In genomic region chr18:10329116-10329515, GRCh38 we compare ENCODE assay signal across 21 cellular contexts.
DNase-seq lines count a peak whose midpoint lies in the region; ATAC-seq and TF ChIP-seq lines count a peak whose summit lies in the region.
"Had no signal": no experiment of that assay in that cellular context is flagged by ENCODE, and none has a peak within 500 bp of the region (broad histone marks: within the 10 kb centered on the region; RNA-seq: fewer than 3 reads in every experiment).

No MANE protein-coding gene starts in this region.

- ATAC-seq in GM18907 (IDR thresholded peaks at IDR 0.05; ENCODE audit: unreplicated experiment) (no peak), GM21526 (IDR thresholded peaks at IDR 0.05; ENCODE audit: low FRiP score, unreplicated experiment) (no peak)
- ATAC-seq: stimulated activated naive CD8-positive, alpha-beta T cell treated with anti-CD3 and anti-CD28 coated beads, Interleukin-15, amount 100 ng/mL, for 72 hours; T-helper 17 cell had no signal

- TF ChIP-seq CTCF in A673 (conservative IDR thresholded peaks at IDR 0.05; ENCODE audit: low read depth, low read length) (no peak), astrocyte of the spinal cord (IDR thresholded peaks at IDR 0.05; ENCODE audit: low read depth, low read length) (no peak)

- no peaks in the 10 kb centered on the region for H3K4me1 ChIP-seq in A673 (ENCODE audit: insufficient read depth, low read length, poor library complexity, severe bottlenecking)
- H3K4me1 ChIP-seq: tibial nerve had no signal

- no peaks in the 10 kb centered on the region for H3K9me3 ChIP-seq in A673 (ENCODE audit: low read depth, low read length, poor library complexity, severe bottlenecking)
- H3K9me3 ChIP-seq: BLaER1 treated with 17β-estradiol and CSF1 and Interleukin-3, amounts not matched to agents 10 nM and 100 nM; tibial nerve had no signal

- intact Hi-C loops in A673 (cut with micrococcal nuclease; ENCODE audit: unreplicated experiment), result no loop called here

- H3K27me3 ChIP-seq in A673 (replicated peaks; ENCODE audit: insufficient read depth, low read depth, low read length, poor library complexity), result no peaks in the 10 kb centered on the region
- H3K27me3 ChIP-seq: BLaER1 treated with 17β-estradiol and CSF1 and Interleukin-3, amounts not matched to agents 10 nM and 100 nM; tibial nerve had no signal

- in situ Hi-C loops in astrocyte of the spinal cord (cut with HindIII; ENCODE audit: low sequenced_read_pairs), result no loop called here

- peak; percentile 52 for DNase-seq in A673 (ENCODE audit: low spot score)
- DNase-seq in LHCN-M2 (ENCODE audit: low read depth), result peak; percentile 58
- DNase-seq in astrocyte of the spinal cord (ENCODE audit: low read depth, low spot score), result peak; percentile 11
- DNase-seq in iris pigment epithelial cell (ENCODE audit: low read depth), result peak; percentile 5
- DNase-seq in glomerular visceral epithelial cell (ENCODE audit: extremely low spot score), result no peak
- no peak for DNase-seq in effector CD8-positive, alpha-beta T cell (lab: John Stamatoyannopoulos, UW)
- DNase-seq: activated CD4-positive, alpha-beta T cell treated with anti-CD3 and anti-CD28 coated beads, Interleukin-2, amount 50 U/mL, for 4 hours; activated CD8-positive, alpha-beta memory T cell treated with anti-CD3 and anti-CD28 coated beads, Interleukin-2, amount 50 U/mL, for 48 hours; Calu3; erythroblast; glutamatergic neuron; H7; NCI-H1417; occipital lobe; stimulated activated CD4-positive, alpha-beta T cell treated with anti-CD3 and anti-CD28 coated beads, Interleukin-12 subunit alpha, Interleukin-12 subunit beta, amount 100 ng/mL, for 4 hours; stimulated activated naive CD8-positive, alpha-beta T cell treated with anti-CD3 and anti-CD28 coated beads, Interleukin-15, amount 100 ng/mL, for 72 hours; T-helper 17 cell had no signal

- H3K4me3 ChIP-seq in A673 (ENCODE audit: low read depth, low read length, poor library complexity, severe bottlenecking) (no peak overlapping the region), astrocyte of the spinal cord (ENCODE audit: low read depth, low read length) (no peak overlapping the region)
- H3K4me3 ChIP-seq: BLaER1 treated with 17β-estradiol and CSF1 and Interleukin-3, amounts not matched to agents 10 nM and 100 nM; tibial nerve had no signal

- no TSS peak for BruUV-seq in A673 (replicated peaks; lab: Mats Ljungman, UMichigan)

- CTCF ChIA-PET in A673 (lab: Charles Lee), result interaction anchor here (0.6 kb wide), 1 partner anchor 58 kb away, joined by 4 read pairs; no protein-coding TSS in a partner anchor

- H3K36me3 ChIP-seq in A673 (ENCODE audit: insufficient read depth, low read length, poor library complexity, severe bottlenecking), result no peaks in the 10 kb centered on the region
- H3K36me3 ChIP-seq: BLaER1 treated with 17β-estradiol and CSF1 and Interleukin-3, amounts not matched to agents 10 nM and 100 nM; tibial nerve had no signal

- no peak overlapping the region for H3K27ac ChIP-seq in A673 (ENCODE audit: low read depth, low read length, poor library complexity, severe bottlenecking)
- H3K27ac ChIP-seq: BLaER1 treated with 17β-estradiol and CSF1 and Interleukin-3, amounts not matched to agents 10 nM and 100 nM; tibial nerve had no signal

- POLR2A ChIA-PET in A673 (lab: Charles Lee; ENCODE audit: low non-redundant PET), result interaction anchor here (0.7 kb wide), 1 partner anchor 129 kb away, joined by 6 read pairs; no protein-coding TSS in a partner anchor

Comparison
In these comparisons a context has a peak if more than half of its experiments do, and no peak if none do; other contexts are left out.
1. DNase-seq: peak in A673 (single experiment), LHCN-M2 (single experiment), astrocyte of the spinal cord (single experiment) and iris pigment epithelial cell (single experiment); none in glomerular visceral epithelial cell (single experiment) and effector CD8-positive, alpha-beta T cell (single experiment).